ENCODE assay signal across 29 cellular contexts in genomic region chr4:169921237-169921636, GRCh38.
"Had no signal": no experiment of that assay in that cellular context is flagged by ENCODE, and none has a peak within 500 bp of the region (broad histone marks: within the 10 kb centered on the region; RNA-seq: fewer than 3 reads in every experiment).

No MANE protein-coding gene starts in this region.

- ATAC-seq: natural killer cell; psoas muscle; right cardiac atrium; right lobe of liver; stimulated activated memory B cell treated with anti-CD40 and anti-IgM and Interleukin-4, amounts not matched to agents 10 μg/mL and 1 μg/mL and 100 μg/mL, for 72 hours; stimulated activated naive CD8-positive, alpha-beta T cell treated with anti-CD3 and anti-CD28 coated beads, Interleukin-15, amount 100 ng/mL, for 72 hours; stimulated activated naive CD8-positive, alpha-beta T cell treated with anti-CD3 and anti-CD28 coated beads, Interleukin-15, Interleukin-2, amounts not matched to agents 100 U/mL and 50 U/mL, for 24 hours had no signal

- H3K36me3 ChIP-seq: neural progenitor cell, ovary, right lobe of liver, sigmoid colon, suprapubic skin, tibial artery, transverse colon, upper lobe of left lung, vagina had no signal

- H3K27me3 Mint-ChIP-seq: progenitor cell of endocrine pancreas; stimulated activated naive CD8-positive, alpha-beta T cell treated with anti-CD3 and anti-CD28 coated beads, Interleukin-15, amount 100 ng/mL, for 72 hours had no signal

- H3K9me3 ChIP-seq: ovary, psoas muscle, sigmoid colon, suprapubic skin, testis, tibial artery, transverse colon, vagina had no signal

- H2AFZ ChIP-seq: neural progenitor cell, parathyroid adenoma had no signal

- H3K4me1 ChIP-seq: parathyroid adenoma, psoas muscle, sigmoid colon, suprapubic skin, testis, transverse colon, upper lobe of left lung, vagina had no signal

- H3K36me3 Mint-ChIP-seq: natural killer cell; neural progenitor cell; stimulated activated memory B cell treated with anti-CD40 and anti-IgM and Interleukin-4, amounts not matched to agents 10 μg/mL and 1 μg/mL and 100 μg/mL, for 72 hours had no signal

- H3K4me3 Mint-ChIP-seq: natural killer cell; nephron; neural progenitor cell; stimulated activated memory B cell treated with anti-CD40 and anti-IgM and Interleukin-4, amounts not matched to agents 10 μg/mL and 1 μg/mL and 100 μg/mL, for 72 hours; stimulated activated naive CD8-positive, alpha-beta T cell treated with anti-CD3 and anti-CD28 coated beads, Interleukin-15, amount 100 ng/mL, for 72 hours had no signal

- H3K4me2 ChIP-seq: neural progenitor cell had no signal

- FAIRE-seq: small intestine, urothelium cell line had no signal

- H3K9ac ChIP-seq: neural progenitor cell, parathyroid adenoma had no signal

- H3K27ac ChIP-seq: neural progenitor cell, ovary, parathyroid adenoma, psoas muscle, right lobe of liver, sigmoid colon, suprapubic skin, testis, tibial artery, transverse colon, upper lobe of left lung, vagina had no signal

- H3K4me3 ChIP-seq: neural progenitor cell, ovary, psoas muscle, right lobe of liver, sigmoid colon, suprapubic skin, testis, tibial artery, transverse colon, upper lobe of left lung, vagina had no signal

- H3K79me2 ChIP-seq: parathyroid adenoma had no signal

- DNase-seq: natural killer cell; occipital lobe; ovary; posterior cingulate gyrus; psoas muscle; right cardiac atrium; right lobe of liver; sigmoid colon; small intestine; stimulated activated CD4-positive, alpha-beta T cell treated with anti-CD3 and anti-CD28 coated beads, Interleukin-1b, Interleukin-23, amount 100 ng/mL, for 48 hours; stimulated activated CD4-positive, alpha-beta T cell treated with anti-CD3 and anti-CD28 coated beads, Interleukin-4, amount 100 ng/mL, for 1 hour; stimulated activated CD4-positive, alpha-beta T cell treated with anti-CD3 and anti-CD28 coated beads, Interleukin-4, amount 100 ng/mL, for 4 hours; stimulated activated CD8-positive, alpha-beta memory T cell treated with anti-CD3 and anti-CD28 coated beads, Interleukin-4, amount 100 ng/mL, for 48 hours; stimulated activated naive CD4-positive, alpha-beta T cell; stimulated activated naive CD8-positive, alpha-beta T cell treated with anti-CD3 and anti-CD28 coated beads, Interleukin-15, amount 100 ng/mL, for 72 hours; stimulated activated naive CD8-positive, alpha-beta T cell treated with anti-CD3 and anti-CD28 coated beads, Interleukin-15, Interleukin-2, amounts not matched to agents 100 U/mL and 50 U/mL, for 24 hours; substantia nigra; testis; tibial artery; transverse colon; upper lobe of left lung had no signal

- H3K4me1 Mint-ChIP-seq: natural killer cell; stimulated activated memory B cell treated with anti-CD40 and anti-IgM and Interleukin-4, amounts not matched to agents 10 μg/mL and 1 μg/mL and 100 μg/mL, for 72 hours; stimulated activated naive CD8-positive, alpha-beta T cell treated with anti-CD3 and anti-CD28 coated beads, Interleukin-15, amount 100 ng/mL, for 72 hours had no signal

- H3K27ac Mint-ChIP-seq: natural killer cell; neural progenitor cell; progenitor cell of endocrine pancreas; stimulated activated memory B cell treated with anti-CD40 and anti-IgM and Interleukin-4, amounts not matched to agents 10 μg/mL and 1 μg/mL and 100 μg/mL, for 72 hours; stimulated activated naive CD8-positive, alpha-beta T cell treated with anti-CD3 and anti-CD28 coated beads, Interleukin-15, amount 100 ng/mL, for 72 hours had no signal

- H3K27me3 ChIP-seq: neural progenitor cell, ovary, right lobe of liver, sigmoid colon, suprapubic skin, testis, tibial artery, transverse colon, upper lobe of left lung, vagina had no signal
